ENCODE assay signal across 20 cellular contexts in genomic region chr5:585556-585955, GRCh38. TPM values are rescaled to one million over a fixed set of nuclear protein-coding genes. Genes with fewer than 3 reads are reported as not detected.
DNase-seq lines count a peak whose midpoint lies in the region; ATAC-seq and TF ChIP-seq lines count a peak whose summit lies in the region.
"Had no signal": no experiment of that assay in that cellular context is flagged by ENCODE, and none has a peak within 500 bp of the region (broad histone marks: within the 10 kb centered on the region; RNA-seq: fewer than 3 reads in every experiment).

No MANE protein-coding gene starts in this region.

- 79% methylated on average over 9 of the region's 9 CpGs for WGBS in right cardiac atrium

- ATAC-seq in right cardiac atrium (no peak), upper lobe of right lung (no peak), GM18861 (IDR thresholded peaks at IDR 0.05; ENCODE audit: unreplicated experiment) (no peak), HG03196 (IDR thresholded peaks at IDR 0.05; ENCODE audit: unreplicated experiment) (no peak)
- ATAC-seq: HCT116 had no signal

- H3K9me3 ChIP-seq in right cardiac atrium (ENCODE audit: control insufficient read depth, low read length) (peaks cover 2% of the 10 kb centered on the region), upper lobe of right lung (no peaks in the 10 kb centered on the region), uterus (no peaks in the 10 kb centered on the region)
- H3K9me3 ChIP-seq: A549 had no signal

- DNase-seq in cardiac septum (ENCODE audit: low spot score) (peak; percentile 49), right cardiac atrium (no peak), coronary artery (ENCODE audit: low spot score) (peak; percentile 40), posterior vena cava (ENCODE audit: low spot score) (peak; percentile 18), upper lobe of right lung (peak; percentile 28), uterus (no peak)
- DNase-seq: 8988T; ACHN; AML-193; C1 segment of cervical spinal cord; CD4-positive, alpha-beta memory T cell; COR-L47; DMS153; DND-41; H9 had no signal

- no peaks in the 10 kb centered on the region for H3K36me3 ChIP-seq in upper lobe of right lung
- H3K36me3 ChIP-seq in uterus, result no peaks in the 10 kb centered on the region

- H3K27me3 ChIP-seq in right cardiac atrium (ENCODE audit: control insufficient read depth, insufficient read depth), result no peaks in the 10 kb centered on the region
- H3K27me3 ChIP-seq in upper lobe of right lung, result peaks cover 28% of the 10 kb centered on the region
- no peaks in the 10 kb centered on the region for H3K27me3 ChIP-seq in uterus

- H3K27ac ChIP-seq in right cardiac atrium (ENCODE audit: low read length), result no peak overlapping the region
- no peak overlapping the region for H3K27ac ChIP-seq in coronary artery
- no peak overlapping the region for H3K27ac ChIP-seq in upper lobe of right lung
- H3K27ac ChIP-seq in uterus, result no peak overlapping the region
- H3K27ac ChIP-seq: A549 had no signal

- TF ChIP-seq CTCF in coronary artery (IDR thresholded peaks at IDR 0.05), result no peak
- no peak for TF ChIP-seq CTCF in upper lobe of right lung (IDR thresholded peaks at IDR 0.05)
- no peak for TF ChIP-seq CTCF in uterus (IDR thresholded peaks at IDR 0.05)

- H3K4me1 ChIP-seq in right cardiac atrium (ENCODE audit: control insufficient read depth, insufficient read depth, low read length), result no peaks in the 10 kb centered on the region
- no peaks in the 10 kb centered on the region for H3K4me1 ChIP-seq in upper lobe of right lung
- no peaks in the 10 kb centered on the region for H3K4me1 ChIP-seq in uterus
- H3K4me1 ChIP-seq: A549 had no signal

- intact Hi-C loops in cardiac septum (cut with DNase I) (no loop called here), right cardiac atrium (cut with DNase I) (no loop called here), posterior vena cava (cut with DNase I) (no loop called here), upper lobe of right lung (cut with DNase I) (no loop called here), uterus (cut with DNase I; ENCODE audit: low total_unique reads) (no loop called here)

- TF ChIP-seq POLR2A in uterus (IDR thresholded peaks at IDR 0.05), result no peak

- H3K4me3 ChIP-seq in right cardiac atrium (ENCODE audit: low read length) (no peak overlapping the region), coronary artery (no peak overlapping the region), upper lobe of right lung (no peak overlapping the region), uterus (no peak overlapping the region)
- H3K4me3 ChIP-seq: A549, GM23338 had no signal

RNA-seq across cellular contexts. Expression of gene CEP72, which starts 26.6 kb away (rescaled TPM):
- 0.86 TPM for total RNA-seq in cardiac septum
- total RNA-seq in right cardiac atrium, result 1 to 10 TPM; 1.2 to 3.4 (median 2.2) TPM
- 1.1 TPM for polyA plus RNA-seq in right cardiac atrium
- 1 to 10 TPM; 1.9 to 2.4 TPM for total RNA-seq in posterior vena cava
- total RNA-seq in upper lobe of right lung, result 13.2 TPM
- 10 to 100 TPM in 1 of 4 donors, 1 to 10 TPM in 2, under 1 TPM in 1; 0.26 to 11.9 (median 4.9) TPM for total RNA-seq in uterus

Comparison
In these comparisons a context has a peak if more than half of its experiments do, and no peak if none do; other contexts are left out.
1. DNase-seq: peak in cardiac septum (single experiment), coronary artery (single experiment), posterior vena cava (single experiment) and upper lobe of right lung (single experiment); none in right cardiac atrium (0 of 3) and uterus (0 of 2).